In genomic region chr7:105210721-105211205, GRCh38 we compare ENCODE assay signal across 8 cellular contexts.
DNase-seq lines count a peak whose midpoint lies in the region; ATAC-seq and TF ChIP-seq lines count a peak whose summit lies in the region.

No MANE protein-coding gene starts in this region.

- no peak overlapping the region for H3K4me3 ChIP-seq in CD8-positive, alpha-beta memory T cell (ENCODE audit: low read length)
- H3K4me3 ChIP-seq in parathyroid adenoma (ENCODE audit: low read depth, low read length), result no peak overlapping the region

- no peaks in the 10 kb centered on the region for H3K27me3 Mint-ChIP-seq in CD8-positive, alpha-beta memory T cell

- peaks cover 41% of the 10 kb centered on the region for H3K79me2 ChIP-seq in parathyroid adenoma

- no peaks in the 10 kb centered on the region for H3K27me3 ChIP-seq in CD8-positive, alpha-beta memory T cell (ENCODE audit: insufficient read depth, low read length, poor library complexity, severe bottlenecking)
- no peaks in the 10 kb centered on the region for H3K27me3 ChIP-seq in parathyroid adenoma (ENCODE audit: control insufficient read depth, insufficient read depth, low read length)

- DNase-seq in CD8-positive, alpha-beta memory T cell, result no peak
- DNase-seq in dermis blood vessel endothelial cell, result peak; percentile 69
- DNase-seq in activated gamma-delta T cell treated with Interleukin-2 at 50 U/mL for 16 hours, result no peak
- DNase-seq in NCI-H1694 (lab: John Stamatoyannopoulos, UW), result no peak
- DNase-seq in SKM-1 (lab: John Stamatoyannopoulos, UW; ENCODE audit: unreplicated experiment), result no peak

- no peaks in the 10 kb centered on the region for H3K9me3 ChIP-seq in CD8-positive, alpha-beta memory T cell (ENCODE audit: low read length)
- H3K9me3 ChIP-seq in parathyroid adenoma (ENCODE audit: control insufficient read depth, low read length), result no peaks in the 10 kb centered on the region

- no peak overlapping the region for H3K27ac ChIP-seq in CD8-positive, alpha-beta memory T cell (ENCODE audit: low read depth, low read length)
- peak overlapping the region; percentile 26 for H3K27ac ChIP-seq in parathyroid adenoma

- POLR2A ChIA-PET in CD8-positive, alpha-beta memory T cell (lab: Charles Lee), result no interaction called here

- peak overlapping the region; percentile 31 for H2AFZ ChIP-seq in parathyroid adenoma

- no peaks in the 10 kb centered on the region for H3K36me3 ChIP-seq in CD8-positive, alpha-beta memory T cell (ENCODE audit: insufficient read depth, low read length)
- no peaks in the 10 kb centered on the region for H3K36me3 ChIP-seq in parathyroid adenoma (ENCODE audit: control insufficient read depth, insufficient read depth, low read length)

- no peak overlapping the region for H3K9ac ChIP-seq in parathyroid adenoma

- H3K4me1 ChIP-seq in CD8-positive, alpha-beta memory T cell (ENCODE audit: insufficient read depth, low read length), result peaks cover 30% of the 10 kb centered on the region
- peaks cover 17% of the 10 kb centered on the region for H3K4me1 ChIP-seq in parathyroid adenoma

- TF ChIP-seq CTCF in parathyroid adenoma (IDR thresholded peaks at IDR 0.05), result no peak

- peaks cover 4 to 5% (median 5%) of the 10 kb centered on the region in 3 donors for H3K36me3 Mint-ChIP-seq in CD8-positive, alpha-beta memory T cell

- peak overlapping the region; percentile 18 for H3K4me2 ChIP-seq in parathyroid adenoma (ENCODE audit: low read length)

- ATAC-seq in GM19463 (IDR thresholded peaks at IDR 0.05; ENCODE audit: unreplicated experiment) (peak; percentile 71), HG03469 (IDR thresholded peaks at IDR 0.05; ENCODE audit: unreplicated experiment) (peak; percentile 80)

- no peaks in the 10 kb centered on the region for H3K9me3 Mint-ChIP-seq in CD8-positive, alpha-beta memory T cell

- H3K4me3 Mint-ChIP-seq in CD8-positive, alpha-beta memory T cell, result peak overlapping the region in 2 of 7 donors; percentile 25 to 40

- peaks cover 78 to 98% (median 97%) of the 10 kb centered on the region in 3 donors for H3K4me1 Mint-ChIP-seq in CD8-positive, alpha-beta memory T cell

- CTCF ChIA-PET in CD8-positive, alpha-beta memory T cell (lab: Charles Lee), result interaction anchor here (0.8 kb wide), 1 partner anchor 24 kb away, joined by 3 read pairs; no protein-coding TSS in a partner anchor

- peak overlapping the region in 6 of 8 donors; percentile 5 to 39 (median 13) for H3K27ac Mint-ChIP-seq in CD8-positive, alpha-beta memory T cell
